Comparison of ENCODE assay signal across 8 cellular contexts in genomic region chr5:157328277-157328912, GRCh38.
DNase-seq lines count a peak whose midpoint lies in the region; ATAC-seq and TF ChIP-seq lines count a peak whose summit lies in the region.

No MANE protein-coding gene starts in this region.

- H3K23ac ChIP-seq in neuronal stem cell (ENCODE audit: low read depth, low read length, poor library complexity), result no peak overlapping the region

- H3K4me2 ChIP-seq in DOHH2 (ENCODE audit: low read length), result no peak overlapping the region
- no peak overlapping the region for H3K4me2 ChIP-seq in OCI-LY7 (ENCODE audit: low read length)
- no peak overlapping the region for H3K4me2 ChIP-seq in neuronal stem cell (ENCODE audit: insufficient read depth, low read length, poor library complexity, severe bottlenecking)

- peak; percentile 94 for ATAC-seq in GM21515 (IDR thresholded peaks at IDR 0.05; ENCODE audit: unreplicated experiment)

- H3K27ac ChIP-seq in DOHH2 (ENCODE audit: low read depth, low read length) (no peak overlapping the region), OCI-LY7 (ENCODE audit: low read depth, low read length, poor library complexity, severe bottlenecking) (no peak overlapping the region), neuronal stem cell (replicated peaks; ENCODE audit: low read length) (no peak overlapping the region), transverse colon (peak overlapping the region; percentile 4 to 70 (median 25))

- no peak overlapping the region for H2BK120ac ChIP-seq in neuronal stem cell (ENCODE audit: low read depth, low read length)

- H2BK15ac ChIP-seq in neuronal stem cell (ENCODE audit: low read length), result no peak overlapping the region

- H3K9ac ChIP-seq in neuronal stem cell (ENCODE audit: low read depth, low read length, poor library complexity), result no peak overlapping the region

- H3K27me3 ChIP-seq in DOHH2 (ENCODE audit: control insufficient read depth, low read length), result no peaks in the 10 kb centered on the region
- no peaks in the 10 kb centered on the region for H3K27me3 ChIP-seq in neuronal stem cell (ENCODE audit: control insufficient read depth in 3 of 3, insufficient read depth in 3 of 3, low read depth in 1 of 3, low read length in 3 of 3)
- H3K27me3 ChIP-seq in transverse colon, result no peaks in the 10 kb centered on the region

- H3K36me3 ChIP-seq in DOHH2 (ENCODE audit: control insufficient read depth, low read length), result peaks cover 93% of the 10 kb centered on the region
- H3K36me3 ChIP-seq in OCI-LY7 (ENCODE audit: insufficient read depth, low read length), result peaks cover 92% of the 10 kb centered on the region
- H3K36me3 ChIP-seq in neuronal stem cell (replicated peaks in 1 of 2; ENCODE audit: control insufficient read depth in 2 of 2, insufficient read depth in 2 of 2, low read length in 2 of 2), result peaks cover 31 to 91% of the 10 kb centered on the region in 2 donors
- no peaks in the 10 kb centered on the region for H3K36me3 ChIP-seq in transverse colon

- CTCF ChIA-PET in OCI-LY7 (lab: Charles Lee; ENCODE audit: unreplicated experiment), result interaction anchor here (0.8 to 1.3 kb wide), 3 partner anchors 15 to 415 kb away, joined by 3 read pairs; no protein-coding TSS in a partner anchor

- H3K9me2 ChIP-seq in DOHH2 (replicated peaks; ENCODE audit: control insufficient read depth, low read length), result no peaks in the 10 kb centered on the region
- H3K9me2 ChIP-seq in OCI-LY7 (ENCODE audit: insufficient read depth, low read length), result no peaks in the 10 kb centered on the region

- no peak overlapping the region for H3K18ac ChIP-seq in neuronal stem cell (ENCODE audit: low read length)

- H3K14ac ChIP-seq in neuronal stem cell (ENCODE audit: low read length), result no peak overlapping the region

- POLR2A ChIA-PET in OCI-LY7 (lab: Charles Lee), result interaction anchor here (0.9 kb wide), 1 partner anchor 61 kb away, joined by 3 read pairs; no protein-coding TSS in a partner anchor

- H2AK5ac ChIP-seq in neuronal stem cell (ENCODE audit: low read depth, low read length), result no peak overlapping the region

- H3K9me3 ChIP-seq in DOHH2 (ENCODE audit: control insufficient read depth, insufficient read depth, low read length) (no peaks in the 10 kb centered on the region), OCI-LY7 (ENCODE audit: low read length) (no peaks in the 10 kb centered on the region), neuronal stem cell (replicated peaks in 1 of 2; ENCODE audit: control insufficient read depth in 2 of 2, insufficient read depth in 1 of 2, low read depth in 1 of 2, low read length in 2 of 2) (no peaks in the 10 kb centered on the region), transverse colon (no peaks in the 10 kb centered on the region)

- no peak for TF ChIP-seq EP300 in transverse colon (IDR thresholded peaks at IDR 0.05; ENCODE audit: low read depth)

- no peak overlapping the region for H4K91ac ChIP-seq in neuronal stem cell (ENCODE audit: low read depth, low read length, poor library complexity)

- no TSS peak for BruUV-seq in OCI-LY7 (replicated peaks; lab: Mats Ljungman, UMichigan)

- peaks cover 5% of the 10 kb centered on the region; the same call in 1 of the 2 replicates for H3F3A ChIP-seq in DOHH2 (ENCODE audit: control insufficient read depth, insufficient read depth)

- H3K4me1 ChIP-seq in DOHH2 (ENCODE audit: control insufficient read depth, low read length), result peaks cover 7% of the 10 kb centered on the region; the same call in 1 of the 2 replicates
- H3K4me1 ChIP-seq in OCI-LY7 (ENCODE audit: insufficient read depth, low read length, poor library complexity, severe bottlenecking), result no peaks in the 10 kb centered on the region
- H3K4me1 ChIP-seq in neuronal stem cell (ENCODE audit: control insufficient read depth in 2 of 2, insufficient read depth in 1 of 2, low read depth in 1 of 2, low read length in 2 of 2), result no peaks in the 10 kb centered on the region
- peaks cover 0 to 9% (median 5%) of the 10 kb centered on the region in 4 donors for H3K4me1 ChIP-seq in transverse colon

- no peaks in the 10 kb centered on the region for H4K20me1 ChIP-seq in DOHH2 (ENCODE audit: control insufficient read depth, insufficient read depth, low read depth, low read length)
- no peaks in the 10 kb centered on the region for H4K20me1 ChIP-seq in OCI-LY7 (ENCODE audit: insufficient read depth, low read length)

- no peak overlapping the region for H3K4ac ChIP-seq in neuronal stem cell (ENCODE audit: low read length)

- in situ Hi-C loops in transverse colon (cut with MboI; ENCODE audit: low pct_ligation_motif_present in 1 of 4, low pct_unique_long_range_greater_than_20kb in 1 of 4, low sequenced_read_pairs in 3 of 4), result loop anchor here (5.0 to 25.0 kb wide), 4 partner anchors 146 to 409 kb away; partner anchors contain the start of genes LSM11 (in 1 of the 4) and THG1L (in 1 of the 4)

- TF ChIP-seq POLR2A in transverse colon (IDR thresholded peaks at IDR 0.05), result no peak

- no peak overlapping the region for H2AFZ ChIP-seq in OCI-LY7 (ENCODE audit: low read length)
- no peak overlapping the region for H2AFZ ChIP-seq in neuronal stem cell (ENCODE audit: low read length)

- WGBS in neuronal stem cell (ENCODE audit: extremely low coverage in 2 of 2, insufficient read length in 2 of 2, insufficient replicate concordance in 1 of 2), 2 donors, result no CpG with 5 or more reads among the region's 12 CpGs
- 18 to 40% methylated on average over 5 to 12 of the region's 12 CpGs for WGBS in transverse colon (ENCODE audit: low coverage in 1 of 2), 2 donors

- H3K79me1 ChIP-seq in neuronal stem cell (ENCODE audit: low read depth, low read length), result no peaks in the 10 kb centered on the region

- no peak overlapping the region for H4K8ac ChIP-seq in neuronal stem cell (ENCODE audit: low read depth, low read length)

- DNase-seq in HUDEP-2 (lab: John Stamatoyannopoulos, UW; ENCODE audit: unreplicated experiment in 76 of 76), result peak in 64 of 76 experiments; percentile 2 to 71 (median 26)
- peak; percentile 73 for DNase-seq in OCI-LY7 (ENCODE audit: low spot score)
- peak; percentile 17 for DNase-seq in activated T-helper 1 cell treated with Interleukin-2 at 50 U/mL for 16 hours (ENCODE audit: low read depth)
- DNase-seq in fibroblast of the aortic adventitia (ENCODE audit: low read depth), result peak; percentile 85
- DNase-seq in neuronal stem cell (ENCODE audit: low spot score), result peak; percentile 51
- DNase-seq in transverse colon, result peak; percentile 58

- TF ChIP-seq CTCF in DOHH2 (IDR thresholded peaks at IDR 0.05; ENCODE audit: low read depth, low read length, poor library complexity, severe bottlenecking) (peak; percentile 90), OCI-LY7 (conservative IDR thresholded peaks at IDR 0.05; ENCODE audit: low read length) (peak; percentile 88), fibroblast of the aortic adventitia (IDR thresholded peaks at IDR 0.05; ENCODE audit: insufficient read depth, low read length) (peak; percentile 92), transverse colon (IDR thresholded peaks at IDR 0.05) (peak; percentile 86 to 92 (median 90))

- H3K79me2 ChIP-seq in DOHH2 (ENCODE audit: control insufficient read depth, low read length), result no peaks in the 10 kb centered on the region
- H3K79me2 ChIP-seq in OCI-LY7 (ENCODE audit: insufficient read depth, low read depth, low read length), result no peaks in the 10 kb centered on the region

- H3K4me3 ChIP-seq in DOHH2 (ENCODE audit: low read length) (no peak overlapping the region), OCI-LY7 (ENCODE audit: low read depth, low read length, poor library complexity, severe bottlenecking) (no peak overlapping the region), fibroblast of the aortic adventitia (ENCODE audit: low read depth, low read length) (peak overlapping the region; percentile 47), neuronal stem cell (ENCODE audit: low read length in 2 of 2) (no peak overlapping the region), transverse colon (peak overlapping the region in 3 of 4 donors; percentile 8 to 12 (median 11))

- intact Hi-C loops in OCI-LY7 (cut with micrococcal nuclease; ENCODE audit: unreplicated experiment), result loop anchor here (1.0 to 5.0 kb wide), 4 partner anchors 75 to 415 kb away; partner anchors contain the start of gene LSM11
- intact Hi-C loops in transverse colon (cut with DNase I; ENCODE audit: low total_unique reads), result loop anchor here (5.0 to 10.0 kb wide), 2 partner anchors 246 to 394 kb away; partner anchors contain the start of gene ADAM19

- no peak overlapping the region for H2BK12ac ChIP-seq in neuronal stem cell (ENCODE audit: low read length)

- H2BK5ac ChIP-seq in neuronal stem cell (ENCODE audit: low read length), result no peak overlapping the region

Comparison
In these comparisons a context has a peak if more than half of its experiments do, and no peak if none do; other contexts are left out.
1. H3K27ac ChIP-seq: peak in transverse colon (4 of 4); none in DOHH2 (single experiment), OCI-LY7 (single experiment) and neuronal stem cell (single experiment).
2. H3K4me3 ChIP-seq: peak in fibroblast of the aortic adventitia (single experiment) and transverse colon (3 of 4); none in DOHH2 (single experiment), OCI-LY7 (single experiment) and neuronal stem cell (0 of 2).
3. DNase-seq: peak in every context shown above with its lines; median percentile 85 in fibroblast of the aortic adventitia; 73 in OCI-LY7; 58 in transverse colon; 51 in neuronal stem cell; 26 in HUDEP-2; 17 in activated T-helper 1 cell treated with Interleukin-2 at 50 U/mL for 16 hours.
4. Peak in every context shown above with its lines, with median percentiles within 50 percentile points of each other: CTCF ChIP-seq.